ENCODE assay signal across 1 cellular context in genomic region chr1:191685669-191686068, GRCh38.
TF ChIP-seq lines count a peak whose summit lies in the region.

No MANE protein-coding gene starts in this region.

TF ChIP-seq in IMR-90, 13 proteins besides CTCF, POLR2A, EP300 and RAD21 (continued from another document):
- TF ChIP-seq ELK1 (IDR thresholded peaks at IDR 0.05; ENCODE audit: borderline replicate concordance, low read depth, low read length) (no peak), CHD1 (IDR thresholded peaks at IDR 0.05; ENCODE audit: low read depth, low read length) (no peak), RFX5 (IDR thresholded peaks at IDR 0.05; ENCODE audit: low read depth, low read length) (no peak), MAZ (IDR thresholded peaks at IDR 0.05; ENCODE audit: borderline replicate concordance, low read depth, low read length) (no peak), BHLHE40 (IDR thresholded peaks at IDR 0.05; ENCODE audit: low read depth, low read length) (no peak), SMC3 (IDR thresholded peaks at IDR 0.05; ENCODE audit: low read depth, low read length) (no peak), MAFK (IDR thresholded peaks at IDR 0.05; ENCODE audit: low read depth, low read length) (no peak), NFE2L2 (IDR thresholded peaks at IDR 0.05; ENCODE audit: low read depth, low read length) (no peak), CEBPB (IDR thresholded peaks at IDR 0.05; ENCODE audit: low read depth, low read length) (no peak), FOS (IDR thresholded peaks at IDR 0.05; ENCODE audit: low read depth, low read length) (no peak), RCOR1 (IDR thresholded peaks at IDR 0.05; ENCODE audit: insufficient replicate concordance, low read length) (no peak)
- TF ChIP-seq, protein P1, sequence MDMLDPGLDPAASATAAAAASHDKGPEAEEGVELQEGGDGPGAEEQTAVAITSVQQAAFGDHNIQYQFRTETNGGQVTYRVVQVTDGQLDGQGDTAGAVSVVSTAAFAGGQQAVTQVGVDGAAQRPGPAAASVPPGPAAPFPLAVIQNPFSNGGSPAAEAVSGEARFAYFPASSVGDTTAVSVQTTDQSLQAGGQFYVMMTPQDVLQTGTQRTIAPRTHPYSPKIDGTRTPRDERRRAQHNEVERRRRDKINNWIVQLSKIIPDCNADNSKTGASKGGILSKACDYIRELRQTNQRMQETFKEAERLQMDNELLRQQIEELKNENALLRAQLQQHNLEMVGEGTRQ (IDR thresholded peaks at IDR 0.05; ENCODE audit: low read depth, low read length): no peak
